8 cellular contexts compared by ENCODE assay signal in the genomic region with DNA sequence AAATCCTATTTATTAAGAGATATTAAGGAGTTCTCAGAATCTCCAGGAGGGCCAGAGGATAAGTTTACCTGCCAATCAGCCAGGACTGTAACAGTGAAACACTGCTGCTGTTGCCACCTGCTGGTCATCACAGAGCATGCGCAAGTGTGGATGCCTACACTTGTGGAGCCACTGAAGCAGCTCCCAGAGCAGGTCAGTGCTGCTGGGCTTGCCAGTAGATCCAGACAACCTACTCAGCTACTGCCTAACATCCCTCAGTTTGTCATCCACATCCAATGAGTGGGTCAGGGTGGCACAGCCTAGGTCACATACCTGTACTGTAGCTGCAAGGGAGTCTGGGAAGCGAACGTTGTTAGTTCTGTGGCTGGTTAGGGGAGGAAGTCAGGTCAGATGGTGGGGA. TPM values are rescaled to one million over a fixed set of nuclear protein-coding genes. Genes with fewer than 3 reads are reported as not detected.
DNase-seq lines count a peak whose midpoint lies in the region; ATAC-seq and TF ChIP-seq lines count a peak whose summit lies in the region.

No MANE protein-coding gene starts in this region.

- H3K36me3 Mint-ChIP-seq in activated CD4-positive, alpha-beta T cell treated with anti-CD3 and anti-CD28 coated beads, Interleukin-2, amount 10 ng/mL, durations not matched to agents 7 days and 5 days (ENCODE audit: low read depth) = no peaks in the 10 kb centered on the region
- H3K36me3 Mint-ChIP-seq in effector memory CD8-positive, alpha-beta T cell (ENCODE audit: insufficient read depth) = no peaks in the 10 kb centered on the region
- H3K36me3 Mint-ChIP-seq in neural progenitor cell = peaks cover 37% of the 10 kb centered on the region

- H3K4me2 ChIP-seq in HCT116 (ENCODE audit: low read length) = no peak overlapping the region
- H3K4me2 ChIP-seq in Loucy (ENCODE audit: low read depth, low read length, poor library complexity, severe bottlenecking) = no peak overlapping the region
- H3K4me2 ChIP-seq in neural progenitor cell = no peak overlapping the region

- no peak overlapping the region for H2AFZ ChIP-seq in HCT116 (ENCODE audit: low read depth, low read length, poor library complexity, severe bottlenecking)
- no peak overlapping the region for H2AFZ ChIP-seq in Loucy (ENCODE audit: low read length)
- H2AFZ ChIP-seq in neural progenitor cell (replicated peaks) = no peak overlapping the region

- H3K79me2 ChIP-seq in HCT116 (ENCODE audit: insufficient read depth, low read length) (no peaks in the 10 kb centered on the region), Loucy (ENCODE audit: insufficient read depth, low read length) (no peaks in the 10 kb centered on the region), neural progenitor cell (ENCODE audit: low read depth) (peaks cover 35% of the 10 kb centered on the region)

- H3K4me3 Mint-ChIP-seq in activated CD4-positive, alpha-beta T cell treated with anti-CD3 and anti-CD28 coated beads, Interleukin-2, amount 10 ng/mL, durations not matched to agents 7 days and 5 days = no peak overlapping the region
- H3K4me3 Mint-ChIP-seq in effector memory CD8-positive, alpha-beta T cell = no peak overlapping the region
- no peak overlapping the region for H3K4me3 Mint-ChIP-seq in neural progenitor cell

- no peaks in the 10 kb centered on the region for H3K9me3 Mint-ChIP-seq in activated CD4-positive, alpha-beta T cell treated with anti-CD3 and anti-CD28 coated beads, Interleukin-2, amount 10 ng/mL, durations not matched to agents 7 days and 5 days
- H3K9me3 Mint-ChIP-seq in effector memory CD8-positive, alpha-beta T cell = peaks cover 0 to 2% of the 10 kb centered on the region in 2 donors
- peaks cover 21% of the 10 kb centered on the region for H3K9me3 Mint-ChIP-seq in neural progenitor cell

- H3K4me3 ChIP-seq in GM12875 (ENCODE audit: low read depth, low read length) (no peak overlapping the region), HCT116 (replicated peaks in 1 of 2; ENCODE audit: low read depth in 1 of 2, low read length in 2 of 2) (no peak overlapping the region), Loucy (ENCODE audit: low read length, poor library complexity, severe bottlenecking) (no peak overlapping the region), neural progenitor cell (no peak overlapping the region)

- H4K20me1 ChIP-seq in HCT116 (ENCODE audit: insufficient read depth) (no peaks in the 10 kb centered on the region), Loucy (ENCODE audit: insufficient read depth, low read length, poor library complexity, severe bottlenecking) (no peaks in the 10 kb centered on the region), neural progenitor cell (ENCODE audit: low read depth) (no peaks in the 10 kb centered on the region)

- H3K27me3 ChIP-seq in HCT116 (ENCODE audit: insufficient read depth, low read length) = no peaks in the 10 kb centered on the region
- H3K27me3 ChIP-seq in Loucy (ENCODE audit: insufficient read depth, low read length, poor library complexity, severe bottlenecking) = no peaks in the 10 kb centered on the region
- no peaks in the 10 kb centered on the region for H3K27me3 ChIP-seq in neural progenitor cell

- POLR2A ChIA-PET in HCT116 (lab: Charles Lee) = no interaction called here
- POLR2A ChIA-PET in activated CD4-positive, alpha-beta T cell treated with anti-CD3 and anti-CD28 coated beads, Interleukin-2, amount 10 ng/mL, durations not matched to agents 7 days and 5 days (lab: Charles Lee) = no interaction called here

- intact Hi-C loops in HCT116 (cut with micrococcal nuclease) = loop anchor here (10.0 kb wide), 1 partner anchor 233 kb away; no protein-coding TSS in a partner anchor

- TF ChIP-seq POLR2A in HCT116 (IDR thresholded peaks at IDR 0.05; ENCODE audit: borderline replicate concordance, extremely low read depth, insufficient read depth, insufficient read length) = no peak

- H3K9ac ChIP-seq in HCT116 (ENCODE audit: low read length) (no peak overlapping the region), Loucy (ENCODE audit: low read depth, low read length, poor library complexity, severe bottlenecking) (no peak overlapping the region), neural progenitor cell (no peak overlapping the region)

- TF ChIP-seq CTCF in GM12875 (IDR thresholded peaks at IDR 0.05; ENCODE audit: borderline replicate concordance, insufficient read depth, low read depth, low read length) (peak; percentile 72), HCT116 (IDR thresholded peaks at IDR 0.05 in 2 of 3, conservative IDR thresholded peaks at IDR 0.05 in 1 of 3; ENCODE audit: borderline replicate concordance in 1 of 3, insufficient read depth in 1 of 3, low read depth in 2 of 3, low read length in 2 of 3) (peak; percentile 27 to 80 (median 76); a peak in 5 of 6 replicates), Loucy (conservative IDR thresholded peaks at IDR 0.05; ENCODE audit: low read length) (peak; percentile 88), neural progenitor cell (IDR thresholded peaks at IDR 0.05) (peak; percentile 53)

- H3K36me3 ChIP-seq in HCT116 (ENCODE audit: control insufficient read depth in 1 of 2, insufficient read depth in 2 of 2, low read length in 2 of 2) (no peaks in the 10 kb centered on the region), Loucy (ENCODE audit: insufficient read depth, low read length) (no peaks in the 10 kb centered on the region), neural progenitor cell (no peaks in the 10 kb centered on the region)

- H3K9me3 ChIP-seq in HCT116 (ENCODE audit: control insufficient read depth in 1 of 2, insufficient read depth in 1 of 2, low read depth in 1 of 2, low read length in 2 of 2) (peaks cover 0 to 4% of the 10 kb centered on the region in 2 experiments; a peak in 1 of 4 replicates), Loucy (ENCODE audit: insufficient read depth, low read depth, low read length) (no peaks in the 10 kb centered on the region), neural progenitor cell (ENCODE audit: low read depth) (peaks cover 3% of the 10 kb centered on the region)

- peaks cover 9% of the 10 kb centered on the region for H3K27me3 Mint-ChIP-seq in activated CD4-positive, alpha-beta T cell treated with anti-CD3 and anti-CD28 coated beads, Interleukin-2, amount 10 ng/mL, durations not matched to agents 7 days and 5 days
- peaks cover 24 to 36% of the 10 kb centered on the region in 2 donors for H3K27me3 Mint-ChIP-seq in effector memory CD8-positive, alpha-beta T cell
- H3K27me3 Mint-ChIP-seq in neural progenitor cell (ENCODE audit: insufficient read depth, low read depth) = peaks cover 6% of the 10 kb centered on the region

- H3F3A ChIP-seq in Loucy (ENCODE audit: low read depth) = no peaks in the 10 kb centered on the region
- H3F3A ChIP-seq in neural progenitor cell (ENCODE audit: low read depth) = peaks cover 13% of the 10 kb centered on the region

- no TSS peak for BruUV-seq in HCT116 (replicated peaks; lab: Mats Ljungman, UMichigan)

- peak; percentile 92 for ATAC-seq in HCT116
- ATAC-seq in effector memory CD8-positive, alpha-beta T cell (replicated peaks) = peak; percentile 57

- RAD21 ChIA-PET in HCT116 (lab: Charles Lee; ENCODE audit: low non-redundant PET in 1 of 2, low total read pairs in 2 of 2, uncharacterized antibody in 2 of 2, unreplicated experiment in 2 of 2) = no interaction called here

- H3K27ac Mint-ChIP-seq in activated CD4-positive, alpha-beta T cell treated with anti-CD3 and anti-CD28 coated beads, Interleukin-2, amount 10 ng/mL, durations not matched to agents 7 days and 5 days = peak overlapping the region; percentile 28
- H3K27ac Mint-ChIP-seq in effector memory CD8-positive, alpha-beta T cell = no peak overlapping the region
- H3K27ac Mint-ChIP-seq in neural progenitor cell = no peak overlapping the region

- H3K27ac ChIP-seq in HCT116 (ENCODE audit: low read depth, low read length) (no peak overlapping the region), neural progenitor cell (no peak overlapping the region)

- CTCF ChIA-PET in HCT116 (lab: Charles Lee) = interaction anchor here (0.7 to 1.1 kb wide), 4 partner anchors 8 to 401 kb away, joined by 4 to 7 read pairs (median 4); no protein-coding TSS in a partner anchor
- CTCF ChIA-PET in activated CD4-positive, alpha-beta T cell treated with anti-CD3 and anti-CD28 coated beads, Interleukin-2, amount 10 ng/mL, durations not matched to agents 7 days and 5 days (lab: Charles Lee) = interaction anchor here (0.5 to 1.9 kb wide), 9 partner anchors 9 to 675 kb away, joined by 3 to 8 read pairs (median 3); no protein-coding TSS in a partner anchor

- H3K4me1 Mint-ChIP-seq in activated CD4-positive, alpha-beta T cell treated with anti-CD3 and anti-CD28 coated beads, Interleukin-2, amount 10 ng/mL, durations not matched to agents 7 days and 5 days = peaks cover 23% of the 10 kb centered on the region
- peaks cover 13% of the 10 kb centered on the region in 2 donors for H3K4me1 Mint-ChIP-seq in effector memory CD8-positive, alpha-beta T cell (ENCODE audit: low read depth in 2 of 2)
- H3K4me1 Mint-ChIP-seq in neural progenitor cell = peaks cover 33% of the 10 kb centered on the region

- TF ChIP-seq RAD21 in HCT116 (IDR thresholded peaks at IDR 0.05; ENCODE audit: low read depth) = peak; percentile 50; the same call in 1 of the 2 replicates

- H3K4me1 ChIP-seq in HCT116 (ENCODE audit: control insufficient read depth in 1 of 2, insufficient read depth in 2 of 2, low read length in 2 of 2) = no peaks in the 10 kb centered on the region
- peaks cover 24% of the 10 kb centered on the region for H3K4me1 ChIP-seq in Loucy (ENCODE audit: insufficient read depth, low read length, poor library complexity, severe bottlenecking)
- H3K4me1 ChIP-seq in neural progenitor cell = peaks cover 26% of the 10 kb centered on the region

- H3K9me2 ChIP-seq in HCT116 (ENCODE audit: insufficient read depth) = no peaks in the 10 kb centered on the region
- no peaks in the 10 kb centered on the region for H3K9me2 ChIP-seq in Loucy (replicated peaks; ENCODE audit: low read depth, low read length)

- peak; percentile 39 for DNase-seq in HCT116 (ENCODE audit: low read depth, low spot score)
- DNase-seq in activated CD4-positive, alpha-beta T cell treated with anti-CD3 and anti-CD28 coated beads, Interleukin-2, amount 10 ng/mL, durations not matched to agents 7 days and 5 days = peak; percentile 67
- DNase-seq in effector memory CD8-positive, alpha-beta T cell = peak; percentile 51 to 55 (median 53)
- peak; percentile 45 for DNase-seq in neural progenitor cell (ENCODE audit: low spot score)
- DNase-seq in NCI-H774 (lab: John Stamatoyannopoulos, UW) = no peak
- no peak for DNase-seq in NCI-H2029 treated with DMSO at 0.1 percent for 48 hours (lab: John Stamatoyannopoulos, UW)

TF ChIP-seq in HCT116, 20 proteins besides CTCF, POLR2A, EP300 and RAD21:
- TF ChIP-seq SIN3A (IDR thresholded peaks at IDR 0.05; ENCODE audit: low read depth) = no peak
TF ChIP-seq in HCT116: peak in this region for 0.

RNA-seq across cellular contexts. Expression of a gene that starts 18.3 kb away (rescaled TPM):
- total RNA-seq in HCT116 (2021; ENCODE audit: unreplicated experiment) (15.4 TPM), neural progenitor cell (ENCODE audit: low replicate concordance) (7.7 and 12.1 TPM in 2 replicates)
- polyA plus RNA-seq in HCT116 (2012) = 9.3 and 9.7 TPM in 2 replicates
- total RNA-seq in activated CD4-positive, alpha-beta T cell treated with anti-CD3 and anti-CD28 coated beads, Interleukin-2, amount 10 ng/mL, durations not matched to agents 7 days and 5 days = under 1 TPM; 0.22 to 0.54 TPM

Comparison
In these comparisons a context has a peak if more than half of its experiments do, and no peak if none do; other contexts are left out.
1. DNase-seq: peak in HCT116 (single experiment), activated CD4-positive, alpha-beta T cell treated with anti-CD3 and anti-CD28 coated beads, Interleukin-2, amount 10 ng/mL, durations not matched to agents 7 days and 5 days (single experiment), effector memory CD8-positive, alpha-beta T cell (3 of 3) and neural progenitor cell (single experiment); none in NCI-H774 (single experiment) and NCI-H2029 treated with DMSO at 0.1 percent for 48 hours (single experiment).
2. Peak in every context shown above with its lines, with median percentiles within 50 percentile points of each other: CTCF ChIP-seq.